Comparison of ENCODE assay signal across 23 cellular contexts in the genomic region with DNA sequence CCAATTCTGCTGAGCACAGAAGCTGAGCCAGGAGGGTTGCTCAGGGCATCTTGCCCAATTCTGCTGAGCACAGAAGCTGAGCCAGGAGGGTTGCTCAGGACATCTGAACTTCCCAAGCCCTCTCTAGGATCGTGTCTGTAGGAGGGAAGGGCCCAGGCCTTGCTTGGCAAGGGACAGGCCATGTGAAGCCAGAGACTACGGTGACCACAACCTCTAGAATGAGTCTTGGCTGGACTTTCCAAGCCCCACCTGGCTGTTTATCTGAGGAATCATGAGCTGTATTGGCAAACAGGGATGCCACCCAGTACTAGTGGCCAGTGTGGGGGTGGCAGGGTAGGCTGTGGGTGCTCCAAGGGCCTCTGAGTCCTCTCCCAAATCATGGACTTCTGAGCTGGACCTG. TPM values are rescaled to one million over a fixed set of nuclear protein-coding genes. Genes with fewer than 3 reads are reported as not detected.
A peak's percentile ranks its signal among the peaks of the same experiment; 100 is the strongest.
DNase-seq lines count a peak whose midpoint lies in the region; ATAC-seq, FAIRE-seq and TF ChIP-seq lines count a peak whose summit lies in the region.
"Had no signal": no experiment of that assay in that cellular context is flagged by ENCODE, and none has a peak within 500 bp of the region (broad histone marks: within the 10 kb centered on the region; RNA-seq: fewer than 3 reads in every experiment).

No MANE protein-coding gene starts in this region.

- DNase-seq in MG63 (peak; percentile 84), bronchial epithelial cell (ENCODE audit: low read depth) (no peak), HepG2 (ENCODE audit: low spot score) (no peak), iPS-NIHi7 (ENCODE audit: extremely low spot score) (no peak)
- DNase-seq: CD4-positive, alpha-beta T cell; COR-L47; DMS79; H7; KG1; NCI-H1105; NCI-H146; NCI-H2029 treated with DMSO at 0.1 percent for 48 hours; NCI-H345; NCI-H524; NCI-H774; Peyer's patch; SJCRH30 had no signal

- no peak overlapping the region for H3K4me3 Mint-ChIP-seq in stimulated activated memory B cell treated with anti-CD40 and anti-IgM and Interleukin-4, amounts not matched to agents 10 μg/mL and 1 μg/mL and 100 μg/mL, for 72 hours
- H3K4me3 Mint-ChIP-seq: CD4-positive, alpha-beta T cell had no signal

- H3K4me1 ChIP-seq in HepG2 (ENCODE audit: insufficient read depth, low read length), result peaks cover 80% of the 10 kb centered on the region
- H3K4me1 ChIP-seq: Peyer's patch had no signal

- H3K27me3 ChIP-seq in MG63 (no peaks in the 10 kb centered on the region), bronchial epithelial cell (ENCODE audit: control insufficient read depth, insufficient read depth, low read length) (no peaks in the 10 kb centered on the region), HepG2 (ENCODE audit: control insufficient read depth in 1 of 2, insufficient read depth in 2 of 2, low read length in 2 of 2) (no peaks in the 10 kb centered on the region)
- H3K27me3 ChIP-seq: Peyer's patch, SJCRH30 had no signal

- H3K27me3 Mint-ChIP-seq in stimulated activated memory B cell treated with anti-CD40 and anti-IgM and Interleukin-4, amounts not matched to agents 10 μg/mL and 1 μg/mL and 100 μg/mL, for 72 hours, result peaks cover 23% of the 10 kb centered on the region

- ATAC-seq in HepG2 (peak; percentile 49), HG02884 (IDR thresholded peaks at IDR 0.05; ENCODE audit: unreplicated experiment) (no peak), HG02678 (IDR thresholded peaks at IDR 0.05; ENCODE audit: unreplicated experiment) (no peak)
- peak; percentile 12 for ATAC-seq in stimulated activated memory B cell treated with anti-CD40 and anti-IgM and Interleukin-4, amounts not matched to agents 10 μg/mL and 1 μg/mL and 100 μg/mL, for 72 hours

- TF ChIP-seq CTCF in bronchial epithelial cell (IDR thresholded peaks at IDR 0.05; ENCODE audit: insufficient read depth, low read length, severe bottlenecking) (no peak), HepG2 (CRISPR knock-in tag; IDR thresholded peaks at IDR 0.05) (no peak)

- no TSS peak for BruUV-seq in HepG2 (replicated peaks; lab: Mats Ljungman, UMichigan)

- H3K9me3 ChIP-seq in MG63 (no peaks in the 10 kb centered on the region), HepG2 (ENCODE audit: low read length) (no peaks in the 10 kb centered on the region)
- H3K9me3 ChIP-seq: Peyer's patch, SJCRH30 had no signal

- POLR2A ChIA-PET in HepG2 (lab: Yijun Ruan, JAX), result interaction anchor here (0.9 to 1.8 kb wide), 4 partner anchors 8 to 50 kb away, joined by 3 to 7 read pairs (median 4); a partner anchor contains a TSS

- TF ChIP-seq POLR2A in HepG2 (IDR thresholded peaks at IDR 0.05; ENCODE audit: insufficient read depth in 1 of 2, low read depth in 2 of 2, low read length in 2 of 2), result no peak

- H3K36me3 Mint-ChIP-seq in stimulated activated memory B cell treated with anti-CD40 and anti-IgM and Interleukin-4, amounts not matched to agents 10 μg/mL and 1 μg/mL and 100 μg/mL, for 72 hours, result no peaks in the 10 kb centered on the region

- no peak overlapping the region for H2AFZ ChIP-seq in HepG2 (ENCODE audit: low read length)

- H3K4me3 ChIP-seq in MG63 (no peak overlapping the region), bronchial epithelial cell (ENCODE audit: low read depth, low read length) (no peak overlapping the region), HepG2 (replicated peaks in 1 of 3; ENCODE audit: insufficient read depth in 1 of 3, low read depth in 2 of 3, low read length in 3 of 3) (no peak overlapping the region)
- H3K4me3 ChIP-seq: Peyer's patch, SJCRH30 had no signal

- no peak overlapping the region for H3K27ac ChIP-seq in HepG2 (ENCODE audit: extremely low read length, insufficient read depth, low read length)
- H3K27ac ChIP-seq: Peyer's patch, SJCRH30 had no signal

- TF ChIP-seq RAD21 in HepG2 (CRISPR knock-in tag; IDR thresholded peaks at IDR 0.05), result no peak

- in situ Hi-C loops in HepG2 (cut with HindIII; ENCODE audit: extremely low pct_ligation_motif_present, low pct_unique_long_range_greater_than_20kb), result no loop called here

- peak; percentile 23 for FAIRE-seq in bronchial epithelial cell (lab: Jason Lieb, UNC)
- FAIRE-seq in HepG2 (lab: Jason Lieb, UNC), result no peak

- no peaks in the 10 kb centered on the region for H3K79me2 ChIP-seq in HepG2 (ENCODE audit: insufficient read depth, low read length)

- CTCF ChIA-PET in HepG2 (lab: Yijun Ruan, JAX; ENCODE audit: low intra/inter-chr PET ratio, low total read pairs), result no interaction called here

- no peak overlapping the region for H3K9ac ChIP-seq in HepG2 (ENCODE audit: insufficient read depth, low read depth, low read length)

- H4K20me1 ChIP-seq in HepG2 (ENCODE audit: insufficient read depth, low read length), result no peaks in the 10 kb centered on the region

- no CpG with 5 or more reads among the region's 2 CpGs for WGBS in HepG2 (ENCODE audit: low lambda C conversion rate)

- no peak overlapping the region for H3K4me2 ChIP-seq in HepG2 (ENCODE audit: low read depth, low read length)

- peaks cover 4% of the 10 kb centered on the region for H3K9me3 Mint-ChIP-seq in stimulated activated memory B cell treated with anti-CD40 and anti-IgM and Interleukin-4, amounts not matched to agents 10 μg/mL and 1 μg/mL and 100 μg/mL, for 72 hours

- H3K36me3 ChIP-seq in MG63, result no peaks in the 10 kb centered on the region
- H3K36me3 ChIP-seq in bronchial epithelial cell (ENCODE audit: control insufficient read depth, insufficient read depth, low read length), result no peaks in the 10 kb centered on the region
- H3K36me3 ChIP-seq in HepG2 (replicated peaks in 1 of 2; ENCODE audit: control insufficient read depth in 1 of 2, insufficient read depth in 2 of 2, low read length in 2 of 2), result no peaks in the 10 kb centered on the region
- H3K36me3 ChIP-seq: Peyer's patch, SJCRH30 had no signal

- H3K27ac Mint-ChIP-seq in stimulated activated memory B cell treated with anti-CD40 and anti-IgM and Interleukin-4, amounts not matched to agents 10 μg/mL and 1 μg/mL and 100 μg/mL, for 72 hours, result no peak overlapping the region
- H3K27ac Mint-ChIP-seq: CD4-positive, alpha-beta T cell had no signal

- TF ChIP-seq EP300 in HepG2 (IDR thresholded peaks at IDR 0.05; ENCODE audit: low read depth in 2 of 2, low read length in 2 of 2), result no peak
- no peak for TF ChIP-seq EP300 in HepG2 (CRISPR knock-in tag; IDR thresholded peaks at IDR 0.05; ENCODE audit: borderline replicate concordance)

- intact Hi-C loops in HepG2 (cut with micrococcal nuclease; ENCODE audit: unreplicated experiment), result no loop called here

- H3K4me1 Mint-ChIP-seq in stimulated activated memory B cell treated with anti-CD40 and anti-IgM and Interleukin-4, amounts not matched to agents 10 μg/mL and 1 μg/mL and 100 μg/mL, for 72 hours, result no peaks in the 10 kb centered on the region

RNA-seq across cellular contexts. Expression of a gene that starts 7.7 kb away (rescaled TPM):
- total RNA-seq in MG63 (2014; rRNA removed; shearing (Covaris generic); ENCODE audit: low replicate concordance), result not detected in 2 replicates
- not detected in 2 replicates for total RNA-seq in bronchial epithelial cell
- total RNA-seq in HepG2 (2016; rRNA removed; fragmentation: Illumina TruSeq; extraction: Trizol), result 144 and 260 TPM in 2 replicates
- total RNA-seq in HepG2 (2016; cell fraction: cytosol; rRNA removed; fragmentation: Illumina TruSeq; extraction: Trizol; ENCODE audit: low read depth), result 46.5 and 59.8 TPM in 2 replicates
- 147 and 255 TPM in 2 replicates for total RNA-seq in HepG2 (2016; cell fraction: insoluble cytoplasmic fraction; rRNA removed; fragmentation: Illumina TruSeq; extraction: Trizol)
- total RNA-seq in HepG2 (2016; cell fraction: membrane; rRNA removed; fragmentation: Illumina TruSeq; extraction: Trizol), result 72.4 and 91.0 TPM in 2 replicates
- 209 and 232 TPM in 2 replicates for total RNA-seq in HepG2 (2016; cell fraction: nucleus; rRNA removed; fragmentation: Illumina TruSeq; extraction: Trizol)
- polyA plus RNA-seq in HepG2 (2011; rRNA removed), result 333 and 391 TPM in 2 replicates
- 334 and 367 TPM in 2 replicates for polyA plus RNA-seq in HepG2 (2011; cell fraction: cytosol; rRNA removed)
- polyA plus RNA-seq in HepG2 (2011; cell fraction: nucleus; rRNA removed), result 148 and 149 TPM in 2 replicates
- 165 and 183 TPM in 2 replicates for polyA plus RNA-seq in HepG2 (2012)
- 50.8 and 68.1 TPM in 2 replicates for polyA plus RNA-seq in HepG2 (2016; cell fraction: cytosol; fragmentation: Illumina TruSeq; extraction: Trizol; ENCODE audit: low read depth)
- polyA plus RNA-seq in HepG2 (2016; cell fraction: insoluble cytoplasmic fraction; fragmentation: Illumina TruSeq; extraction: Trizol; ENCODE audit: low read depth), result 148 and 161 TPM in 2 replicates
- 59.5 and 79.3 TPM in 2 replicates for polyA plus RNA-seq in HepG2 (2016; cell fraction: membrane; fragmentation: Illumina TruSeq; extraction: Trizol; ENCODE audit: low read depth)
- polyA plus RNA-seq in HepG2 (2016; cell fraction: nucleus; fragmentation: Illumina TruSeq; extraction: Trizol; ENCODE audit: insufficient read depth, low read depth), result 298 and 309 TPM in 2 replicates
- polyA minus RNA-seq in HepG2 (2011; rRNA and poly(A)+ RNA removed; ENCODE audit: low replicate concordance), result 295 TPM in 1 of 2 replicates, not detected in the other
- 62.1 and 78.1 TPM in 2 replicates for polyA minus RNA-seq in HepG2 (2011; cell fraction: cytosol; rRNA and poly(A)+ RNA removed)
- 54.3 and 66.5 TPM in 2 replicates for polyA minus RNA-seq in HepG2 (2011; cell fraction: nucleus; rRNA and poly(A)+ RNA removed)
- total RNA-seq: CD4-positive, alpha-beta T cell; H7; OCI-LY7; Peyer's patch; SJCRH30 had no signal
- polyA plus RNA-seq: BJ had no signal

RNA-seq across cellular contexts. Expression of a gene that starts 35.6 kb away (rescaled TPM):
- not detected in 2 replicates for total RNA-seq in MG63 (2014; rRNA removed; shearing (Covaris generic); ENCODE audit: low replicate concordance)
- total RNA-seq in bronchial epithelial cell (not detected in 2 replicates), HepG2 (2016; rRNA removed; fragmentation: Illumina TruSeq; extraction: Trizol) (0.24 TPM in 1 of 2 replicates, not detected in the other)
- total RNA-seq in HepG2 (2016; cell fraction: cytosol; rRNA removed; fragmentation: Illumina TruSeq; extraction: Trizol; ENCODE audit: low read depth), result not detected in 2 replicates
- total RNA-seq in HepG2 (2016; cell fraction: insoluble cytoplasmic fraction; rRNA removed; fragmentation: Illumina TruSeq; extraction: Trizol), result 0.21 TPM in 1 of 2 replicates, not detected in the other
- total RNA-seq in HepG2 (2016; cell fraction: membrane; rRNA removed; fragmentation: Illumina TruSeq; extraction: Trizol), result not detected in 2 replicates
- total RNA-seq in HepG2 (2016; cell fraction: nucleus; rRNA removed; fragmentation: Illumina TruSeq; extraction: Trizol), result not detected in 2 replicates
- 0.08 TPM in 1 of 2 replicates, not detected in the other for polyA plus RNA-seq in HepG2 (2011; rRNA removed)
- polyA plus RNA-seq in HepG2 (2011; cell fraction: cytosol; rRNA removed), result not detected in 2 replicates
- polyA plus RNA-seq in HepG2 (2011; cell fraction: nucleus; rRNA removed), result 0.81 and 0.84 TPM in 2 replicates
- 0.17 TPM in 1 of 2 replicates, not detected in the other for polyA plus RNA-seq in HepG2 (2012)
- polyA plus RNA-seq in HepG2 (2016; cell fraction: cytosol; fragmentation: Illumina TruSeq; extraction: Trizol; ENCODE audit: low read depth), result not detected in 2 replicates
- polyA plus RNA-seq in HepG2 (2016; cell fraction: insoluble cytoplasmic fraction; fragmentation: Illumina TruSeq; extraction: Trizol; ENCODE audit: low read depth), result not detected in 2 replicates
- 0.21 TPM in 1 of 2 replicates, not detected in the other for polyA plus RNA-seq in HepG2 (2016; cell fraction: membrane; fragmentation: Illumina TruSeq; extraction: Trizol; ENCODE audit: low read depth)
- polyA plus RNA-seq in HepG2 (2016; cell fraction: nucleus; fragmentation: Illumina TruSeq; extraction: Trizol; ENCODE audit: insufficient read depth, low read depth), result not detected in 2 replicates
- not detected in 2 replicates for polyA minus RNA-seq in HepG2 (2011; rRNA and poly(A)+ RNA removed; ENCODE audit: low replicate concordance)
- polyA minus RNA-seq in HepG2 (2011; cell fraction: cytosol; rRNA and poly(A)+ RNA removed), result not detected in 2 replicates
- 0.87 and 1.4 TPM in 2 replicates for polyA minus RNA-seq in HepG2 (2011; cell fraction: nucleus; rRNA and poly(A)+ RNA removed)
- total RNA-seq: CD4-positive, alpha-beta T cell; H7; HT1080; OCI-LY7; Peyer's patch; SJCRH30 had no signal
- polyA plus RNA-seq: BJ had no signal

RNA-seq across cellular contexts. Expression of a gene that starts 37.8 kb away (rescaled TPM):
- total RNA-seq in MG63 (2014; rRNA removed; shearing (Covaris generic); ENCODE audit: low replicate concordance), result not detected in 2 replicates
- total RNA-seq in bronchial epithelial cell (not detected in 2 replicates), HepG2 (2016; rRNA removed; fragmentation: Illumina TruSeq; extraction: Trizol) (12.1 and 20.1 TPM in 2 replicates)
- 2.9 and 3.2 TPM in 2 replicates for total RNA-seq in HepG2 (2016; cell fraction: cytosol; rRNA removed; fragmentation: Illumina TruSeq; extraction: Trizol; ENCODE audit: low read depth)
- 12.4 and 19.4 TPM in 2 replicates for total RNA-seq in HepG2 (2016; cell fraction: insoluble cytoplasmic fraction; rRNA removed; fragmentation: Illumina TruSeq; extraction: Trizol)
- 7.0 and 7.6 TPM in 2 replicates for total RNA-seq in HepG2 (2016; cell fraction: membrane; rRNA removed; fragmentation: Illumina TruSeq; extraction: Trizol)
- total RNA-seq in HepG2 (2016; cell fraction: nucleus; rRNA removed; fragmentation: Illumina TruSeq; extraction: Trizol), result 15.9 and 21.0 TPM in 2 replicates
- 17.3 and 20.2 TPM in 2 replicates for polyA plus RNA-seq in HepG2 (2011; rRNA removed)
- polyA plus RNA-seq in HepG2 (2011; cell fraction: cytosol; rRNA removed), result 11.5 and 15.3 TPM in 2 replicates
- polyA plus RNA-seq in HepG2 (2011; cell fraction: nucleus; rRNA removed), result 5.4 and 6.4 TPM in 2 replicates
- 14.6 and 20.7 TPM in 2 replicates for polyA plus RNA-seq in HepG2 (2012)
- polyA plus RNA-seq in HepG2 (2016; cell fraction: cytosol; fragmentation: Illumina TruSeq; extraction: Trizol; ENCODE audit: low read depth), result 1.4 and 1.5 TPM in 2 replicates
- 9.7 and 11.2 TPM in 2 replicates for polyA plus RNA-seq in HepG2 (2016; cell fraction: insoluble cytoplasmic fraction; fragmentation: Illumina TruSeq; extraction: Trizol; ENCODE audit: low read depth)
- polyA plus RNA-seq in HepG2 (2016; cell fraction: membrane; fragmentation: Illumina TruSeq; extraction: Trizol; ENCODE audit: low read depth), result 3.7 and 4.1 TPM in 2 replicates
- 22.0 and 24.2 TPM in 2 replicates for polyA plus RNA-seq in HepG2 (2016; cell fraction: nucleus; fragmentation: Illumina TruSeq; extraction: Trizol; ENCODE audit: insufficient read depth, low read depth)
- 26.7 TPM in 1 of 2 replicates, not detected in the other for polyA minus RNA-seq in HepG2 (2011; rRNA and poly(A)+ RNA removed; ENCODE audit: low replicate concordance)
- polyA minus RNA-seq in HepG2 (2011; cell fraction: cytosol; rRNA and poly(A)+ RNA removed), result 15.7 and 16.5 TPM in 2 replicates
- polyA minus RNA-seq in HepG2 (2011; cell fraction: nucleus; rRNA and poly(A)+ RNA removed), result 13.5 and 16.3 TPM in 2 replicates
- total RNA-seq: CD4-positive, alpha-beta T cell; H7; HT1080; OCI-LY7; Peyer's patch; SJCRH30 had no signal
- polyA plus RNA-seq: BJ had no signal

RNA-seq across cellular contexts. Expression of a gene that starts 57.5 kb away (rescaled TPM):
- 0.89 and 27.3 TPM in 2 replicates for total RNA-seq in MG63 (2014; rRNA removed; shearing (Covaris generic); ENCODE audit: low replicate concordance)
- total RNA-seq in bronchial epithelial cell (0.26 and 0.51 TPM in 2 replicates), HepG2 (2016; rRNA removed; fragmentation: Illumina TruSeq; extraction: Trizol) (2,013 and 3,266 TPM in 2 replicates)
- total RNA-seq in HepG2 (2016; cell fraction: cytosol; rRNA removed; fragmentation: Illumina TruSeq; extraction: Trizol; ENCODE audit: low read depth), result 1,032 and 1,133 TPM in 2 replicates
- total RNA-seq in HepG2 (2016; cell fraction: insoluble cytoplasmic fraction; rRNA removed; fragmentation: Illumina TruSeq; extraction: Trizol), result 1,778 and 3,168 TPM in 2 replicates
- total RNA-seq in HepG2 (2016; cell fraction: membrane; rRNA removed; fragmentation: Illumina TruSeq; extraction: Trizol), result 2,429 and 2,540 TPM in 2 replicates
- total RNA-seq in HepG2 (2016; cell fraction: nucleus; rRNA removed; fragmentation: Illumina TruSeq; extraction: Trizol), result 3,105 and 3,600 TPM in 2 replicates
- 11,015 and 14,177 TPM in 2 replicates for polyA plus RNA-seq in HepG2 (2011; rRNA removed)
- 9,533 and 11,655 TPM in 2 replicates for polyA plus RNA-seq in HepG2 (2011; cell fraction: cytosol; rRNA removed)
- polyA plus RNA-seq in HepG2 (2011; cell fraction: nucleus; rRNA removed), result 2,313 and 3,208 TPM in 2 replicates
- 7,481 and 10,843 TPM in 2 replicates for polyA plus RNA-seq in HepG2 (2012)
- 4,767 and 4,962 TPM in 2 replicates for polyA plus RNA-seq in HepG2 (2016; cell fraction: cytosol; fragmentation: Illumina TruSeq; extraction: Trizol; ENCODE audit: low read depth)
- 4,118 and 4,730 TPM in 2 replicates for polyA plus RNA-seq in HepG2 (2016; cell fraction: insoluble cytoplasmic fraction; fragmentation: Illumina TruSeq; extraction: Trizol; ENCODE audit: low read depth)
- polyA plus RNA-seq in HepG2 (2016; cell fraction: membrane; fragmentation: Illumina TruSeq; extraction: Trizol; ENCODE audit: low read depth), result 6,083 and 6,679 TPM in 2 replicates
- 8,870 and 9,648 TPM in 2 replicates for polyA plus RNA-seq in HepG2 (2016; cell fraction: nucleus; fragmentation: Illumina TruSeq; extraction: Trizol; ENCODE audit: insufficient read depth, low read depth)
- polyA minus RNA-seq in HepG2 (2011; rRNA and poly(A)+ RNA removed; ENCODE audit: low replicate concordance), result 7.6 and 11,192 TPM in 2 replicates
- 3,443 and 4,995 TPM in 2 replicates for polyA minus RNA-seq in HepG2 (2011; cell fraction: cytosol; rRNA and poly(A)+ RNA removed)
- 1,177 and 2,207 TPM in 2 replicates for polyA minus RNA-seq in HepG2 (2011; cell fraction: nucleus; rRNA and poly(A)+ RNA removed)
- total RNA-seq: H7, OCI-LY7, SJCRH30 had no signal

Comparison
In these comparisons a context has a peak if more than half of its experiments do, and no peak if none do; other contexts are left out.
1. ATAC-seq: peak in HepG2 (single experiment) and stimulated activated memory B cell treated with anti-CD40 and anti-IgM and Interleukin-4, amounts not matched to agents 10 μg/mL and 1 μg/mL and 100 μg/mL, for 72 hours (single experiment); none in HG02884 (single experiment) and HG02678 (single experiment).
2. RNA of a gene that starts 7.7 kb away (total RNA-seq): 46.5 to 260 TPM in HepG2; not detected in MG63 and not detected in bronchial epithelial cell; every median in the first group is over 10 times any median in the second.